ENCODE assay signal across 13 cellular contexts in genomic region chr20:44083220-44083933, GRCh38.
DNase-seq lines count a peak whose midpoint lies in the region; ATAC-seq and TF ChIP-seq lines count a peak whose summit lies in the region.
"Had no signal": no experiment of that assay in that cellular context is flagged by ENCODE, and none has a peak within 500 bp of the region (broad histone marks: within the 10 kb centered on the region; RNA-seq: fewer than 3 reads in every experiment).

No MANE protein-coding gene starts in this region.

- TF ChIP-seq CTCF in heart left ventricle (IDR thresholded peaks at IDR 0.05) (no peak), colonic mucosa (IDR thresholded peaks at IDR 0.05) (no peak)

- intact Hi-C loops in Right ventricle myocardium inferior (cut with DNase I): no loop called here
- intact Hi-C loops in cardiac septum (cut with DNase I): loop anchor here (5.0 kb wide), 2 partner anchors 241 to 316 kb away; no protein-coding TSS in a partner anchor
- intact Hi-C loops in heart left ventricle (cut with DNase I): loop anchor here in 7 of 10 donors (5.0 to 10.0 kb wide), 5 partner anchors 239 to 639 kb away; no protein-coding TSS in a partner anchor
- intact Hi-C loops in colonic mucosa (cut with DNase I): loop anchor here (5.0 kb wide), 1 partner anchor 101 kb away; no protein-coding TSS in a partner anchor

- peak overlapping the region; percentile 33; the same call in 1 of the 2 replicates for H3K27ac ChIP-seq in SK-N-MC
- peak overlapping the region in 7 of 12 donors; percentile 10 to 69 (median 44) for H3K27ac ChIP-seq in heart left ventricle
- no peak overlapping the region for H3K27ac ChIP-seq in colonic mucosa
- H3K27ac ChIP-seq: thoracic aorta had no signal

- H3K4me1 ChIP-seq in heart left ventricle (peaks cover 0 to 19% (median 1%) of the 10 kb centered on the region in 12 donors), colonic mucosa (no peaks in the 10 kb centered on the region)

- H3K36me3 ChIP-seq in SK-N-MC (ENCODE audit: insufficient read depth, low read length) (no peaks in the 10 kb centered on the region), heart left ventricle (no peaks in the 10 kb centered on the region), colonic mucosa (no peaks in the 10 kb centered on the region)
- H3K36me3 ChIP-seq: thoracic aorta had no signal

- H3K27me3 ChIP-seq in heart left ventricle (no peaks in the 10 kb centered on the region), colonic mucosa (no peaks in the 10 kb centered on the region)

- H3K9me3 ChIP-seq in SK-N-MC (ENCODE audit: low read depth, low read length) (no peaks in the 10 kb centered on the region), heart left ventricle (no peaks in the 10 kb centered on the region), colonic mucosa (no peaks in the 10 kb centered on the region)
- H3K9me3 ChIP-seq: thoracic aorta had no signal

- no peak for DNase-seq in Right ventricle myocardium inferior (ENCODE audit: missing footprints)
- no peak for DNase-seq in cardiac septum (ENCODE audit: low spot score)
- no peak for DNase-seq in SK-N-MC (ENCODE audit: low read depth, low spot score)
- peak; percentile 52 to 84 (median 73) for DNase-seq in heart left ventricle
- DNase-seq in activated CD4-positive, alpha-beta T cell treated with anti-CD3 and anti-CD28 coated beads for 4 hours: no peak
- no peak for DNase-seq in hippocampal formation (lab: John Stamatoyannopoulos, UW)
- DNase-seq in colonic mucosa: no peak
- DNase-seq: ACHN; activated T-cell treated with anti-CD3 and anti-CD28 coated beads for 4 hours; stimulated activated CD4-positive, alpha-beta T cell treated with anti-CD3 and anti-CD28 coated beads, Interleukin-4, amount 100 ng/mL, for 4 hours had no signal

- WGBS in heart left ventricle, 4 donors: 62 to 72% (median 64%) methylated on average over 6 to 10 of the region's 10 CpGs

- ATAC-seq in Right ventricle myocardium inferior: peak; percentile 61
- peak; percentile 71 to 87 (median 75) for ATAC-seq in heart left ventricle
- no peak for ATAC-seq in GM18907 (IDR thresholded peaks at IDR 0.05; ENCODE audit: unreplicated experiment)
- ATAC-seq: K562 had no signal

- TF ChIP-seq POLR2A in heart left ventricle (IDR thresholded peaks at IDR 0.05): no peak

- no peak overlapping the region for H3K9ac ChIP-seq in SK-N-MC (ENCODE audit: insufficient read length)
- no peak overlapping the region for H3K9ac ChIP-seq in colonic mucosa (ENCODE audit: low read depth in 2 of 2, low read length in 2 of 2)

- H3K4me3 ChIP-seq in SK-N-MC: no peak overlapping the region
- no peak overlapping the region for H3K4me3 ChIP-seq in heart left ventricle
- no peak overlapping the region for H3K4me3 ChIP-seq in colonic mucosa
- H3K4me3 ChIP-seq: K562, thoracic aorta had no signal

Comparison
In these comparisons a context has a peak if more than half of its experiments do, and no peak if none do; other contexts are left out.
1. DNase-seq: peak in heart left ventricle (5 of 5); none in Right ventricle myocardium inferior (single experiment), cardiac septum (single experiment), SK-N-MC (single experiment), activated CD4-positive, alpha-beta T cell treated with anti-CD3 and anti-CD28 coated beads for 4 hours (0 of 2), hippocampal formation (0 of 2) and colonic mucosa (single experiment).